ENCODE assay signal across 12 cellular contexts in genomic region chr2:183063083-183063482, GRCh38. TPM values are rescaled to one million over a fixed set of nuclear protein-coding genes. Genes with fewer than 3 reads are reported as not detected.
DNase-seq lines count a peak whose midpoint lies in the region; ATAC-seq, FAIRE-seq and TF ChIP-seq lines count a peak whose summit lies in the region.
"Had no signal": no experiment of that assay in that cellular context is flagged by ENCODE, and none has a peak within 500 bp of the region (broad histone marks: within the 10 kb centered on the region; RNA-seq: fewer than 3 reads in every experiment).

No MANE protein-coding gene starts in this region.

- H3K9me3 Mint-ChIP-seq in astrocyte (ENCODE audit: unreplicated experiment) = no peaks in the 10 kb centered on the region
- no peaks in the 10 kb centered on the region for H3K9me3 Mint-ChIP-seq in stimulated activated naive CD8-positive, alpha-beta T cell treated with anti-CD3 and anti-CD28 coated beads, Interleukin-15, amount 100 ng/mL, for 72 hours
- H3K9me3 Mint-ChIP-seq: naive thymus-derived CD4-positive, alpha-beta T cell had no signal

- TF ChIP-seq POLR2A in esophagus squamous epithelium (IDR thresholded peaks at IDR 0.05) = no peak

- peaks cover 16% of the 10 kb centered on the region for H3K4me1 Mint-ChIP-seq in astrocyte (ENCODE audit: low read depth, unreplicated experiment)
- H3K4me1 Mint-ChIP-seq in stimulated activated naive CD8-positive, alpha-beta T cell treated with anti-CD3 and anti-CD28 coated beads, Interleukin-15, amount 100 ng/mL, for 72 hours = no peaks in the 10 kb centered on the region
- H3K4me1 Mint-ChIP-seq: naive thymus-derived CD4-positive, alpha-beta T cell had no signal

- no peak overlapping the region for H3K9ac ChIP-seq in astrocyte (ENCODE audit: low read length)

- WGBS in esophagus squamous epithelium, 2 donors = 18 to 19% methylated on average over 2 of the region's 2 CpGs

- no peak overlapping the region for H3K4me3 Mint-ChIP-seq in astrocyte (ENCODE audit: unreplicated experiment)
- H3K4me3 Mint-ChIP-seq in stimulated activated naive CD8-positive, alpha-beta T cell treated with anti-CD3 and anti-CD28 coated beads, Interleukin-15, amount 100 ng/mL, for 72 hours = no peak overlapping the region
- H3K4me3 Mint-ChIP-seq: naive thymus-derived CD4-positive, alpha-beta T cell had no signal

- intact Hi-C loops in esophagus squamous epithelium (cut with DNase I) = no loop called here

- H3K27ac Mint-ChIP-seq in astrocyte (ENCODE audit: unreplicated experiment) = peak overlapping the region; percentile 37
- peak overlapping the region in 1 of 2 donors; percentile 40 for H3K27ac Mint-ChIP-seq in stimulated activated naive CD8-positive, alpha-beta T cell treated with anti-CD3 and anti-CD28 coated beads, Interleukin-15, amount 100 ng/mL, for 72 hours
- H3K27ac Mint-ChIP-seq: naive thymus-derived CD4-positive, alpha-beta T cell had no signal

- H3K4me1 ChIP-seq in astrocyte (ENCODE audit: insufficient read depth, low read length) (peaks cover 2% of the 10 kb centered on the region), esophagus squamous epithelium (peaks cover 0 to 10% (median 3%) of the 10 kb centered on the region in 3 donors)

- H3K27me3 Mint-ChIP-seq in astrocyte (ENCODE audit: low read depth, unreplicated experiment) = no peaks in the 10 kb centered on the region
- H3K27me3 Mint-ChIP-seq in stimulated activated naive CD8-positive, alpha-beta T cell treated with anti-CD3 and anti-CD28 coated beads, Interleukin-15, amount 100 ng/mL, for 72 hours = peaks cover 41% of the 10 kb centered on the region

- TF ChIP-seq CTCF in astrocyte (IDR thresholded peaks at IDR 0.05; ENCODE audit: insufficient read depth, low read depth, low read length) (no peak), esophagus squamous epithelium (IDR thresholded peaks at IDR 0.05) (no peak)

- H3K4me3 ChIP-seq in astrocyte (ENCODE audit: insufficient read depth, low read depth, low read length) = no peak overlapping the region
- H3K4me3 ChIP-seq in esophagus squamous epithelium = no peak overlapping the region

- no peaks in the 10 kb centered on the region for H3K79me2 ChIP-seq in astrocyte (ENCODE audit: insufficient read depth, low read length)

- FAIRE-seq in astrocyte (lab: Jason Lieb, UNC) = peak; percentile 71
- FAIRE-seq: GM18507 had no signal

- no peaks in the 10 kb centered on the region for H3K27me3 ChIP-seq in astrocyte (ENCODE audit: insufficient read depth, low read length)
- no peaks in the 10 kb centered on the region for H3K27me3 ChIP-seq in esophagus squamous epithelium

- H3K36me3 ChIP-seq in astrocyte (ENCODE audit: insufficient read depth, low read length) (no peaks in the 10 kb centered on the region), esophagus squamous epithelium (no peaks in the 10 kb centered on the region)

- H3K4me2 ChIP-seq in astrocyte (ENCODE audit: low read length) = no peak overlapping the region

- no peaks in the 10 kb centered on the region for H3K36me3 Mint-ChIP-seq in astrocyte (ENCODE audit: low read depth, unreplicated experiment)
- H3K36me3 Mint-ChIP-seq: naive thymus-derived CD4-positive, alpha-beta T cell had no signal

- H2AFZ ChIP-seq in astrocyte (ENCODE audit: low read depth, low read length) = no peak overlapping the region

- H3K27ac ChIP-seq in astrocyte (ENCODE audit: low read depth, low read length) (peak overlapping the region; percentile 24), esophagus squamous epithelium (no peak overlapping the region)
- H3K27ac ChIP-seq: 22Rv1 had no signal

- ATAC-seq in HG03196 (IDR thresholded peaks at IDR 0.05; ENCODE audit: unreplicated experiment) = peak; percentile 67
- ATAC-seq in stimulated activated naive CD8-positive, alpha-beta T cell treated with anti-CD3 and anti-CD28 coated beads, Interleukin-15, amount 100 ng/mL, for 72 hours = no peak
- ATAC-seq: naive thymus-derived CD4-positive, alpha-beta T cell had no signal

- H3K9me3 ChIP-seq in astrocyte (ENCODE audit: insufficient read depth, low read depth, low read length) (no peaks in the 10 kb centered on the region), esophagus squamous epithelium (no peaks in the 10 kb centered on the region)

- H4K20me1 ChIP-seq in astrocyte (ENCODE audit: insufficient read depth, low read length) = no peaks in the 10 kb centered on the region

- peak; percentile 11 for DNase-seq in DMS 273 (lab: John Stamatoyannopoulos, UW; ENCODE audit: unreplicated experiment)
- DNase-seq in DMS 273 treated with DMSO at 0.1 percent for 48 hours (lab: John Stamatoyannopoulos, UW) = no peak
- peak; percentile 73 for DNase-seq in astrocyte (ENCODE audit: low read depth)
- DNase-seq in putamen (ENCODE audit: low spot score) = peak; percentile 69
- no peak for DNase-seq in NCI-H187 (lab: John Stamatoyannopoulos, UW)
- DNase-seq in esophagus squamous epithelium (lab: John Stamatoyannopoulos, UW) = no peak
- DNase-seq in stimulated activated naive CD8-positive, alpha-beta T cell treated with anti-CD3 and anti-CD28 coated beads, Interleukin-15, amount 100 ng/mL, for 72 hours = no peak
- DNase-seq: naive thymus-derived CD4-positive, alpha-beta T cell; NCI-H526 treated with DMSO at 0.1 percent for 48 hours had no signal

RNA-seq across cellular contexts. Expression of gene DUSP19, which starts 15.5 kb away (rescaled TPM):
- 3.1 and 3.7 TPM in 2 replicates for total RNA-seq in astrocyte
- total RNA-seq in esophagus squamous epithelium = 1 to 10 TPM in 2 of 4 donors, under 1 TPM in 2; 0.27 to 1.5 (median 0.86) TPM

RNA-seq across cellular contexts. Expression of gene NCKAP1, which starts 24.8 kb away (rescaled TPM):
- 164 and 167 TPM in 2 replicates for total RNA-seq in astrocyte
- 100 to 1,000 TPM in 2 of 4 donors, 10 to 100 TPM in 2; 85.9 to 163 (median 117) TPM for total RNA-seq in esophagus squamous epithelium

Comparison
In these comparisons a context has a peak if more than half of its experiments do, and no peak if none do; other contexts are left out.
1. DNase-seq: peak in DMS 273 (single experiment), astrocyte (single experiment) and putamen (single experiment); none in DMS 273 treated with DMSO at 0.1 percent for 48 hours (single experiment), NCI-H187 (0 of 2), esophagus squamous epithelium (single experiment) and stimulated activated naive CD8-positive, alpha-beta T cell treated with anti-CD3 and anti-CD28 coated beads, Interleukin-15, amount 100 ng/mL, for 72 hours (0 of 2).